12 cellular contexts compared by ENCODE assay signal in genomic region chrX:109440475-109440874, GRCh38. TPM values are rescaled to one million over a fixed set of nuclear protein-coding genes. Genes with fewer than 3 reads are reported as not detected.
DNase-seq lines count a peak whose midpoint lies in the region; ATAC-seq and TF ChIP-seq lines count a peak whose summit lies in the region.
"Had no signal": no experiment of that assay in that cellular context is flagged by ENCODE, and none has a peak within 500 bp of the region (broad histone marks: within the 10 kb centered on the region; RNA-seq: fewer than 3 reads in every experiment).

No MANE protein-coding gene starts in this region.

- H3K4me2 ChIP-seq in hepatocyte = no peak overlapping the region

- H3K27ac ChIP-seq in esophagus squamous epithelium = no peak overlapping the region
- H3K27ac ChIP-seq in hepatocyte = no peak overlapping the region
- H3K27ac ChIP-seq: suprapubic skin had no signal

- H3K4me1 ChIP-seq in adipocyte (ENCODE audit: control insufficient read depth, insufficient read depth, low read length) (no peaks in the 10 kb centered on the region), esophagus squamous epithelium (no peaks in the 10 kb centered on the region), hepatocyte (ENCODE audit: insufficient read depth) (no peaks in the 10 kb centered on the region)
- H3K4me1 ChIP-seq: suprapubic skin had no signal

- TF ChIP-seq POLR2A in esophagus squamous epithelium (IDR thresholded peaks at IDR 0.05) = no peak

- peak; percentile 72 for ATAC-seq in GM19023 (IDR thresholded peaks at IDR 0.05; ENCODE audit: unreplicated experiment)
- ATAC-seq in GM21737 (IDR thresholded peaks at IDR 0.05; ENCODE audit: unreplicated experiment) = peak; percentile 86
- peak; percentile 74 for ATAC-seq in HG03378 (IDR thresholded peaks at IDR 0.05; ENCODE audit: unreplicated experiment)
- no peak for ATAC-seq in GM19324 (IDR thresholded peaks at IDR 0.05; ENCODE audit: low FRiP score, unreplicated experiment)
- ATAC-seq: SK-N-SH treated with all-trans-retinoic acid at 6 μM for 48 hours had no signal

- H3K27me3 ChIP-seq in adipocyte (replicated peaks; ENCODE audit: control insufficient read depth, insufficient read depth, low read length) = peaks cover 31% of the 10 kb centered on the region
- no peaks in the 10 kb centered on the region for H3K27me3 ChIP-seq in esophagus squamous epithelium
- H3K27me3 ChIP-seq in hepatocyte = no peaks in the 10 kb centered on the region
- H3K27me3 ChIP-seq: suprapubic skin had no signal

- DNase-seq in adipocyte (ENCODE audit: low read depth) (peak; percentile 10), mesenteric fat pad (ENCODE audit: low spot score) (no peak), esophagus squamous epithelium (lab: John Stamatoyannopoulos, UW) (no peak), hepatocyte (ENCODE audit: low spot score) (no peak)
- DNase-seq: activated CD4-positive, alpha-beta T cell treated with anti-CD3 and anti-CD28 coated beads, Interleukin-2, amount 50 U/mL, for 4 hours; CD4-positive, alpha-beta T cell had no signal

- H2AFZ ChIP-seq in hepatocyte = no peak overlapping the region

- H3K9me3 ChIP-seq in adipocyte (ENCODE audit: control insufficient read depth, low read length) = peaks cover 16% of the 10 kb centered on the region
- H3K9me3 ChIP-seq in esophagus squamous epithelium = no peaks in the 10 kb centered on the region
- no peaks in the 10 kb centered on the region for H3K9me3 ChIP-seq in hepatocyte (ENCODE audit: low read depth)
- H3K9me3 ChIP-seq: suprapubic skin had no signal

- H3K9me2 ChIP-seq in hepatocyte (replicated peaks; ENCODE audit: insufficient read depth) = no peaks in the 10 kb centered on the region

- no peaks in the 10 kb centered on the region for H3K79me2 ChIP-seq in hepatocyte

- H4K20me1 ChIP-seq in hepatocyte (ENCODE audit: insufficient read depth, poor library complexity, severe bottlenecking) = no peaks in the 10 kb centered on the region

- intact Hi-C loops in esophagus squamous epithelium (cut with DNase I) = no loop called here

- TF ChIP-seq CTCF in esophagus squamous epithelium (IDR thresholded peaks at IDR 0.05) (no peak), hepatocyte (IDR thresholded peaks at IDR 0.05; ENCODE audit: poor library complexity) (no peak)

- H3K9ac ChIP-seq in adipocyte (ENCODE audit: low read length) = no peak overlapping the region

- H3K4me3 ChIP-seq in adipocyte (ENCODE audit: low read length) (no peak overlapping the region), esophagus squamous epithelium (no peak overlapping the region), hepatocyte (no peak overlapping the region)
- H3K4me3 ChIP-seq: suprapubic skin had no signal

- H3K36me3 ChIP-seq in adipocyte (ENCODE audit: control insufficient read depth, insufficient read depth, low read length, severe bottlenecking) = no peaks in the 10 kb centered on the region
- H3K36me3 ChIP-seq in esophagus squamous epithelium = no peaks in the 10 kb centered on the region
- H3K36me3 ChIP-seq in hepatocyte (replicated peaks; ENCODE audit: insufficient read depth, low read depth) = no peaks in the 10 kb centered on the region
- H3K36me3 ChIP-seq: suprapubic skin had no signal

RNA-seq across cellular contexts. Expression of gene GUCY2F, which starts 41.4 kb away (rescaled TPM):
- not detected for total RNA-seq in mesenteric fat pad
- total RNA-seq in esophagus squamous epithelium = not detected
- total RNA-seq in hepatocyte = not detected in 2 replicates
- polyA plus RNA-seq in hepatocyte = not detected in 2 replicates
- total RNA-seq: CD4-positive, alpha-beta T cell; suprapubic skin had no signal
